In the genomic region with DNA sequence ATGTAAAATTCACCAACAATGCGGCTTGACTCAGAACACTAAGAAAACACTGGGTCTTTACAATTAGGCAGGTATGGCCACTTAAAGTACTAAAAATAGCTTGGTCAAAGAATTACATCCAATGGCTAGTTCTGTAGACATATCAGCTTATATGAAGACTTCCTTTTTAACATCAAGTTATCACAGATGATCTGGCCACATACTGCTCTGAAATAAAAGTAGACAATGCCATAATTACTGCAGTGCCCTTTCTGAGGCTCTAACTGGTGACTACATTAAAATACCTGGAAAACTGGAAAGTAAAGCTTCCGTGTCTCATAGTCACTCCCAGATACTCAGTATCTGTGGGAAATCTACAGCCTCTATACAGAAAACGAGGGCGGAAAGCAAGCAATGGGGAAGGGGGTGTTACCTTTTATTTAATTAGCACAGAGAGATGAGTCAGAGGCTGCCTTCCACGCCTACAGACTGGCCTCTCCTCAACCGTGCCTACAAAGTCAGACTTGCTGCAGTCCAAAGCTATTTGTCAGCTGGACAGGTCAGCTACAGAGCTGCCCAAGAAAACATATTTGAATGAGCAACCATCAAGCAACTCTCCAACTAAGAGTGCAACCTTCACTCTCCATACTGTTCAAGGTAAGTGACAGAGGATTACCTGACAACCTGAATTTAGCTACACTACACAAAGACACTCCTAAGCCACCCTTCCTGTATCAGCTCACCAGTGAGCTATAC, we compare ENCODE assay signal across 8 cellular contexts. TPM values are rescaled to one million over a fixed set of nuclear protein-coding genes. Genes with fewer than 3 reads are reported as not detected.
DNase-seq lines count a peak whose midpoint lies in the region; ATAC-seq and TF ChIP-seq lines count a peak whose summit lies in the region.

No MANE protein-coding gene starts in this region.

- peak; percentile 82 for ATAC-seq in CD4-positive, alpha-beta T cell (ENCODE audit: poor library complexity)
- peak; percentile 75 for ATAC-seq in GM21381 (IDR thresholded peaks at IDR 0.05; ENCODE audit: unreplicated experiment)
- peak; percentile 88 to 92 for ATAC-seq in stimulated activated naive B cell treated with anti-CD40 and anti-IgM and Interleukin-4, amounts not matched to agents 10 μg/mL and 1 μg/mL and 100 μg/mL, for 72 hours (replicated peaks)

- H3K27me3 ChIP-seq in CD4-positive, alpha-beta T cell (ENCODE audit: control insufficient read depth, insufficient read depth, low read length): no peaks in the 10 kb centered on the region
- H3K27me3 ChIP-seq in SU-DHL-6 (ENCODE audit: low read length) (no peaks in the 10 kb centered on the region), brain microvascular endothelial cell (replicated peaks) (no peaks in the 10 kb centered on the region), kidney epithelial cell (ENCODE audit: control insufficient read depth, insufficient read depth, low read length) (no peaks in the 10 kb centered on the region)

- peak overlapping the region; percentile 63 for H3K4me2 ChIP-seq in SU-DHL-6 (ENCODE audit: low read depth, low read length, poor library complexity, severe bottlenecking)

- peak overlapping the region; percentile 17; the same call in 1 of the 2 replicates for H3K9ac ChIP-seq in SU-DHL-6 (ENCODE audit: low read length)

- H3K9me3 ChIP-seq in CD4-positive, alpha-beta T cell (ENCODE audit: control insufficient read depth, low read length): peaks cover 10% of the 10 kb centered on the region
- peaks cover 9% of the 10 kb centered on the region; the same call in 1 of the 2 replicates for H3K9me3 ChIP-seq in SU-DHL-6 (ENCODE audit: insufficient read depth, low read length)

- peak overlapping the region; percentile 73 for H3K4me3 Mint-ChIP-seq in CD4-positive, alpha-beta T cell
- no peak overlapping the region for H3K4me3 Mint-ChIP-seq in stimulated activated naive B cell treated with anti-CD40 and anti-IgM and Interleukin-4, amounts not matched to agents 10 μg/mL and 1 μg/mL and 100 μg/mL, for 72 hours

- H3K36me3 ChIP-seq in SU-DHL-6 (ENCODE audit: low read length) (peaks cover 20% of the 10 kb centered on the region), brain microvascular endothelial cell (replicated peaks) (no peaks in the 10 kb centered on the region), kidney epithelial cell (ENCODE audit: control insufficient read depth, insufficient read depth, low read length) (no peaks in the 10 kb centered on the region)

- H3K9me3 Mint-ChIP-seq in CD4-positive, alpha-beta T cell: peaks cover 6% of the 10 kb centered on the region
- peaks cover 2 to 4% of the 10 kb centered on the region in 2 donors for H3K9me3 Mint-ChIP-seq in stimulated activated naive B cell treated with anti-CD40 and anti-IgM and Interleukin-4, amounts not matched to agents 10 μg/mL and 1 μg/mL and 100 μg/mL, for 72 hours

- in situ Hi-C loops in brain microvascular endothelial cell (cut with HindIII; ENCODE audit: low pct_ligation_motif_present, low sequenced_read_pairs): no loop called here

- peaks cover 66% of the 10 kb centered on the region for H3K36me3 Mint-ChIP-seq in CD4-positive, alpha-beta T cell (ENCODE audit: low read depth)
- H3K36me3 Mint-ChIP-seq in stimulated activated naive B cell treated with anti-CD40 and anti-IgM and Interleukin-4, amounts not matched to agents 10 μg/mL and 1 μg/mL and 100 μg/mL, for 72 hours: peaks cover 16 to 19% of the 10 kb centered on the region in 2 donors

- H3K4me3 ChIP-seq in SU-DHL-6 (ENCODE audit: insufficient read depth, low read length, poor library complexity, severe bottlenecking) (peak overlapping the region; percentile 0), brain microvascular endothelial cell (ENCODE audit: low read depth, low read length) (peak overlapping the region; percentile 4), kidney epithelial cell (ENCODE audit: low read depth, low read length) (no peak overlapping the region)

- H3K27ac ChIP-seq in CD4-positive, alpha-beta T cell (ENCODE audit: low read depth, low read length): no peak overlapping the region
- H3K27ac ChIP-seq in SU-DHL-6 (ENCODE audit: low read depth, low read length) (peak overlapping the region; percentile 88), brain microvascular endothelial cell (peak overlapping the region; percentile 84)

- TF ChIP-seq CTCF in CD4-positive, alpha-beta T cell (IDR thresholded peaks at IDR 0.05): no peak
- no peak for TF ChIP-seq CTCF in SU-DHL-6 (IDR thresholded peaks at IDR 0.05; ENCODE audit: insufficient read depth, low read length, poor library complexity, severe bottlenecking)
- TF ChIP-seq CTCF in brain microvascular endothelial cell (IDR thresholded peaks at IDR 0.05; ENCODE audit: low read depth, low read length, missing control alignments): no peak
- TF ChIP-seq CTCF in kidney epithelial cell (IDR thresholded peaks at IDR 0.05; ENCODE audit: insufficient read depth, low read length, poor library complexity, severe bottlenecking): no peak

- no peak overlapping the region for H2AFZ ChIP-seq in SU-DHL-6 (ENCODE audit: low read depth, low read length, severe bottlenecking)

- peak in 8 of 10 experiments; percentile 8 to 46 (median 22) for DNase-seq in CD4-positive, alpha-beta T cell
- peak; percentile 79 for DNase-seq in HPDE6-E6E7 (ENCODE audit: extremely low spot score)
- peak; percentile 97 for DNase-seq in brain microvascular endothelial cell
- peak; percentile 97 for DNase-seq in kidney epithelial cell (ENCODE audit: low read depth)
- no peak for DNase-seq in stimulated activated naive B cell treated with anti-CD40 and anti-IgM and Interleukin-4, amounts not matched to agents 10 μg/mL and 1 μg/mL and 100 μg/mL, for 72 hours
- DNase-seq in retina: no peak

- peaks cover 47% of the 10 kb centered on the region for H3F3A ChIP-seq in SU-DHL-6 (ENCODE audit: insufficient read depth)

- intact Hi-C loops in CD4-positive, alpha-beta T cell (cut with DNase I, micrococcal nuclease): loop anchor here (2.0 to 5.0 kb wide), 2 partner anchors 50 to 156 kb away; no protein-coding TSS in a partner anchor

- CTCF ChIA-PET in CD4-positive, alpha-beta T cell (lab: Charles Lee): interaction anchor here (1.0 to 1.3 kb wide), 3 partner anchors 9 to 164 kb away, joined by 3 read pairs; no protein-coding TSS in a partner anchor

- POLR2A ChIA-PET in CD4-positive, alpha-beta T cell (lab: Charles Lee): interaction anchor here (0.8 to 6.2 kb wide), 10 partner anchors 7 to 155 kb away, joined by 3 to 52 read pairs (median 4); partner anchors contain the start of gene SERINC5

- no peaks in the 10 kb centered on the region for H3K9me2 ChIP-seq in SU-DHL-6 (replicated peaks; ENCODE audit: insufficient read depth, low read length)

- peak overlapping the region; percentile 81 for H3K27ac Mint-ChIP-seq in CD4-positive, alpha-beta T cell
- H3K27ac Mint-ChIP-seq in stimulated activated naive B cell treated with anti-CD40 and anti-IgM and Interleukin-4, amounts not matched to agents 10 μg/mL and 1 μg/mL and 100 μg/mL, for 72 hours: no peak overlapping the region

- H3K27me3 Mint-ChIP-seq in CD4-positive, alpha-beta T cell: no peaks in the 10 kb centered on the region
- H3K27me3 Mint-ChIP-seq in stimulated activated naive B cell treated with anti-CD40 and anti-IgM and Interleukin-4, amounts not matched to agents 10 μg/mL and 1 μg/mL and 100 μg/mL, for 72 hours: no peaks in the 10 kb centered on the region

- H3K4me1 Mint-ChIP-seq in CD4-positive, alpha-beta T cell (ENCODE audit: low read depth): peaks cover 71% of the 10 kb centered on the region
- peaks cover 30 to 56% of the 10 kb centered on the region in 2 donors for H3K4me1 Mint-ChIP-seq in stimulated activated naive B cell treated with anti-CD40 and anti-IgM and Interleukin-4, amounts not matched to agents 10 μg/mL and 1 μg/mL and 100 μg/mL, for 72 hours

- H4K20me1 ChIP-seq in SU-DHL-6 (ENCODE audit: low read depth, low read length): no peaks in the 10 kb centered on the region

- peaks cover 99% of the 10 kb centered on the region for H3K79me2 ChIP-seq in SU-DHL-6 (ENCODE audit: insufficient read depth, low read length)

RNA-seq across cellular contexts. Expression of gene SERINC5, which starts 8.7 kb away (rescaled TPM):
- total RNA-seq in CD4-positive, alpha-beta T cell: 100 to 1,000 TPM; 115 to 123 TPM
- 12.9 and 13.1 TPM in 2 replicates for total RNA-seq in kidney epithelial cell

Comparison
In these comparisons a context has a peak if more than half of its experiments do, and no peak if none do; other contexts are left out.
1. DNase-seq: peak in CD4-positive, alpha-beta T cell (8 of 10), HPDE6-E6E7 (single experiment), brain microvascular endothelial cell (single experiment) and kidney epithelial cell (single experiment); none in stimulated activated naive B cell treated with anti-CD40 and anti-IgM and Interleukin-4, amounts not matched to agents 10 μg/mL and 1 μg/mL and 100 μg/mL, for 72 hours (single experiment) and retina (single experiment).
2. Peak in every context shown above with its lines, with median percentiles within 50 percentile points of each other: ATAC-seq.